ENCODE assay signal across 1 cellular context in genomic region chr10:102776779-102777417, GRCh38.
TF ChIP-seq lines count a peak whose summit lies in the region.

No MANE protein-coding gene starts in this region.

TF ChIP-seq in PFSK-1, 5 proteins besides CTCF, POLR2A, EP300 and RAD21 (continued from another document):
- TF ChIP-seq REST (IDR thresholded peaks at IDR 0.05; ENCODE audit: insufficient read depth in 1 of 2, low read depth in 2 of 2, low read length in 2 of 2) (no peak), FOXP2 (optimal IDR thresholded peaks at IDR 0.05; ENCODE audit: borderline replicate concordance, extremely low read depth, extremely low read length, insufficient read depth) (peak; percentile 50), TAF1 (IDR thresholded peaks at IDR 0.05; ENCODE audit: borderline replicate concordance, insufficient read depth, low read length) (no peak), SIN3A (IDR thresholded peaks at IDR 0.05; ENCODE audit: borderline replicate concordance, insufficient read depth, low read length) (peak; percentile 44; the same call in 1 of the 2 replicates)
